23 cellular contexts compared by ENCODE assay signal in the genomic region with DNA sequence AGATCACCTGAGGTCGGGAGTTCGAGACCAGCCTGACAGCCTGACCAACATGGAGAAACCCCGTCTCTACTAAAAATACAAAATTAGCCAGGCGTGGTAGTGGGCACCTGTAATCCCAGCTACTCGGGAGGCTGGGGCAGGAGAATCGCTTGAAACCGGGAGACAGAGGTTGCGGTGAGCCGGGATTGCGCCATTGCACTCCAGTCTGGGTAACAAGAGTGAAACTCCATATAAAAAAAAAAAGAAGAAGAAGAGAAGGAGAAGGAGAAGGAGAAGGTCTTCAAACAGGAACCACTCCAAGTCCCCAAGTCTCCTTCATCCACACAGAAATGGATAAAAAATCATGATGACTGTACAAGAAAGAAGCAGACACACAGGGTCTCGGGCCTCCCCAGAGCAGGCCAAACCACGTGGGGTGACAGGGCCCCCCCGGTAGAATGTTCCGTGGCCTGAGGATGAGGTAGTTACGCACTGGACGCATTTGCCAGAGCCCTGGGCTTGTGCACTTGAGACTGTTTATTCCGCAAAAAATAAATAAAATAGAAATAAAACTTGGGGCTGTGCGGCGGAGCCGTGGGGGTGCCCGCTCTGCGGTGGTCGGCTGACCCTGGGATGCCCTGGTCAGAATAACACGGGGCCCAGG. TPM values are rescaled to one million over a fixed set of nuclear protein-coding genes. Genes with fewer than 3 reads are reported as not detected.
DNase-seq lines count a peak whose midpoint lies in the region; ATAC-seq lines count a peak whose summit lies in the region.
"Had no signal": no experiment of that assay in that cellular context is flagged by ENCODE, and none has a peak within 500 bp of the region (broad histone marks: within the 10 kb centered on the region; RNA-seq: fewer than 3 reads in every experiment).

No MANE protein-coding gene starts in this region.

- peak overlapping the region; percentile 54 for H3K27ac Mint-ChIP-seq in activated CD4-positive, alpha-beta T cell treated with anti-CD3 and anti-CD28 coated beads, Interleukin-2, amount 10 ng/mL, durations not matched to agents 7 days and 5 days
- H3K27ac Mint-ChIP-seq in T-helper 17 cell: peak overlapping the region; percentile 19
- H3K27ac Mint-ChIP-seq: T-cell had no signal

- peaks cover 23% of the 10 kb centered on the region for H3K4me1 Mint-ChIP-seq in activated CD4-positive, alpha-beta T cell treated with anti-CD3 and anti-CD28 coated beads, Interleukin-2, amount 10 ng/mL, durations not matched to agents 7 days and 5 days
- H3K4me1 Mint-ChIP-seq in T-helper 17 cell: peaks cover 16% of the 10 kb centered on the region

- no peak for ATAC-seq in T-helper 17 cell
- ATAC-seq in HG02798 (IDR thresholded peaks at IDR 0.05; ENCODE audit: poor library complexity, unreplicated experiment): no peak
- ATAC-seq: HCT116, SK-N-SH treated with all-trans-retinoic acid at 6 μM for 48 hours, T-cell had no signal

- H3K4me3 Mint-ChIP-seq in activated CD4-positive, alpha-beta T cell treated with anti-CD3 and anti-CD28 coated beads, Interleukin-2, amount 10 ng/mL, durations not matched to agents 7 days and 5 days: no peak overlapping the region
- no peak overlapping the region for H3K4me3 Mint-ChIP-seq in T-helper 17 cell
- H3K4me3 Mint-ChIP-seq: T-cell had no signal

- peaks cover 4% of the 10 kb centered on the region for H3K27me3 Mint-ChIP-seq in activated CD4-positive, alpha-beta T cell treated with anti-CD3 and anti-CD28 coated beads, Interleukin-2, amount 10 ng/mL, durations not matched to agents 7 days and 5 days
- peaks cover 10% of the 10 kb centered on the region for H3K27me3 Mint-ChIP-seq in T-helper 17 cell
- H3K27me3 Mint-ChIP-seq: CD4-positive, CD25-positive, alpha-beta regulatory T cell had no signal

- no peaks in the 10 kb centered on the region for H3K9me3 Mint-ChIP-seq in activated CD4-positive, alpha-beta T cell treated with anti-CD3 and anti-CD28 coated beads, Interleukin-2, amount 10 ng/mL, durations not matched to agents 7 days and 5 days
- H3K9me3 Mint-ChIP-seq: T-cell had no signal

- no peaks in the 10 kb centered on the region for H3K9me3 ChIP-seq in T-helper 17 cell (ENCODE audit: control insufficient read depth, low read length, poor library complexity, severe bottlenecking)
- H3K9me3 ChIP-seq: SJCRH30 had no signal

- no peaks in the 10 kb centered on the region for H3K36me3 Mint-ChIP-seq in activated CD4-positive, alpha-beta T cell treated with anti-CD3 and anti-CD28 coated beads, Interleukin-2, amount 10 ng/mL, durations not matched to agents 7 days and 5 days (ENCODE audit: low read depth)
- peaks cover 10% of the 10 kb centered on the region for H3K36me3 Mint-ChIP-seq in T-helper 17 cell (ENCODE audit: low read depth)
- H3K36me3 Mint-ChIP-seq: CD4-positive, CD25-positive, alpha-beta regulatory T cell; T-cell had no signal

- CTCF ChIA-PET in activated CD4-positive, alpha-beta T cell treated with anti-CD3 and anti-CD28 coated beads, Interleukin-2, amount 10 ng/mL, durations not matched to agents 7 days and 5 days (lab: Charles Lee): no interaction called here

- POLR2A ChIA-PET in activated CD4-positive, alpha-beta T cell treated with anti-CD3 and anti-CD28 coated beads, Interleukin-2, amount 10 ng/mL, durations not matched to agents 7 days and 5 days (lab: Charles Lee): no interaction called here

- no peak for DNase-seq in activated CD4-positive, alpha-beta T cell treated with anti-CD3 and anti-CD28 coated beads, Interleukin-2, amount 10 ng/mL, durations not matched to agents 7 days and 5 days
- no peak for DNase-seq in activated CD4-positive, alpha-beta T cell treated with anti-CD3 and anti-CD28 coated beads, Interleukin-2, amount 50 U/mL, for 4 hours
- DNase-seq in NOMO-1 treated with DMSO at 0.1 percent for 48 hours (lab: John Stamatoyannopoulos, UW; ENCODE audit: unreplicated experiment): peak; percentile 75
- no peak for DNase-seq in T-helper 17 cell
- no peak for DNase-seq in NCI-H1105 treated with DMSO at 0.1 percent for 48 hours (lab: John Stamatoyannopoulos, UW)
- DNase-seq in NCI-H345 (lab: John Stamatoyannopoulos, UW): no peak
- no peak for DNase-seq in cerebellar nuclear complex (lab: John Stamatoyannopoulos, UW)
- DNase-seq: CD4-positive, CD25-positive, alpha-beta regulatory T cell; DMS153; DND-41; NCI-H1417; NCI-H1694; NCI-H2029 treated with DMSO at 0.1 percent for 48 hours; NCI-H526 treated with DMSO at 0.1 percent for 48 hours; SJCRH30; T-cell had no signal

RNA-seq across cellular contexts. Expression of a gene that starts 15.8 kb away (rescaled TPM):
- not detected for total RNA-seq in activated CD4-positive, alpha-beta T cell treated with anti-CD3 and anti-CD28 coated beads, Interleukin-2, amount 10 ng/mL, durations not matched to agents 7 days and 5 days
- total RNA-seq in T-helper 17 cell: under 1 TPM; 0.21 to 0.52 TPM
- total RNA-seq: A172; CD4-positive, CD25-positive, alpha-beta regulatory T cell; H4; HT-29; NCI-H460 had no signal

RNA-seq across cellular contexts. Expression of a gene that starts 23.2 kb away (rescaled TPM):
- 100 to 1,000 TPM; 123 to 153 TPM for total RNA-seq in activated CD4-positive, alpha-beta T cell treated with anti-CD3 and anti-CD28 coated beads, Interleukin-2, amount 10 ng/mL, durations not matched to agents 7 days and 5 days
- total RNA-seq in T-helper 17 cell: 100 to 1,000 TPM; 157 to 188 TPM

RNA-seq across cellular contexts. Expression of a gene that starts 23.4 kb away (rescaled TPM):
- total RNA-seq in activated CD4-positive, alpha-beta T cell treated with anti-CD3 and anti-CD28 coated beads, Interleukin-2, amount 10 ng/mL, durations not matched to agents 7 days and 5 days: not detected
- total RNA-seq in T-helper 17 cell: not detected
- total RNA-seq: A172; CD4-positive, CD25-positive, alpha-beta regulatory T cell; H4; HT-29; NCI-H460; SJCRH30 had no signal

RNA-seq across cellular contexts. Expression of a gene that starts 55.2 kb away (rescaled TPM):
- 10 to 100 TPM; 52.4 to 54.2 TPM for total RNA-seq in activated CD4-positive, alpha-beta T cell treated with anti-CD3 and anti-CD28 coated beads, Interleukin-2, amount 10 ng/mL, durations not matched to agents 7 days and 5 days
- total RNA-seq in T-helper 17 cell: 10 to 100 TPM; 73.6 to 75.4 TPM

RNA-seq across cellular contexts. Expression of a gene that starts 55.3 kb away (rescaled TPM):
- total RNA-seq in activated CD4-positive, alpha-beta T cell treated with anti-CD3 and anti-CD28 coated beads, Interleukin-2, amount 10 ng/mL, durations not matched to agents 7 days and 5 days: 10 to 100 TPM; 54.5 to 59.7 TPM
- total RNA-seq in T-helper 17 cell: 10 to 100 TPM; 28.1 to 33.2 TPM
